Comparison of ENCODE assay signal across 1 cellular context in the genomic region with DNA sequence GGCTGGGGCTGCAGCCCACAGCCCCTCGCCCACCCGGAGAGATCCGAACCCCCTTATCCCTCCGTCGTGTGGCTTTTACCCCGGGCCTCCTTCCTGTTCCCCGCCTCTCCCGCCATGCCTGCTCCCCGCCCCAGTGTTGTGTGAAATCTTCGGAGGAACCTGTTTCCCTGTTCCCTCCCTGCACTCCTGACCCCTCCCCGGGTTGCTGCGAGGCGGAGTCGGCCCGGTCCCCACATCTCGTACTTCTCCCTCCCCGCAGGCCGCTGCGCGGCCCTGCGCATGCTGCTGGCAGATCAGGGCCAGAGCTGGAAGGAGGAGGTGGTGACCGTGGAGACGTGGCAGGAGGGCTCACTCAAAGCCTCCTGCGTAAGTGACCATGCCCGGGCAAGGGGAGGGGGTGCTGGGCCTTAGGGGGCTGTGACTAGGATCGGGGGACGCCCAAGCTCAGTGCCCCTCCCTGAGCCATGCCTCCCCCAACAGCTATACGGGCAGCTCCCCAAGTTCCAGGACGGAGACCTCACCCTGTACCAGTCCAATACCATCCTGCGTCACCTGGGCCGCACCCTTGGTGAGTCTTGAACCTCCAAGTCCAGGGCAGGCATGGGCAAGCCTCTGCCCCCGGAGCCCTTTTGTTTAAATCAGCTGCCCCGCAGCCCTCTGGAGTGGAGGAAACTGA.
TF ChIP-seq lines count a peak whose summit lies in the region.

No MANE protein-coding gene starts in this region.

TF ChIP-seq in K562, 482 proteins besides CTCF, POLR2A, EP300 and RAD21 (continued from another document and continues in another):
- TF ChIP-seq, protein P1, sequence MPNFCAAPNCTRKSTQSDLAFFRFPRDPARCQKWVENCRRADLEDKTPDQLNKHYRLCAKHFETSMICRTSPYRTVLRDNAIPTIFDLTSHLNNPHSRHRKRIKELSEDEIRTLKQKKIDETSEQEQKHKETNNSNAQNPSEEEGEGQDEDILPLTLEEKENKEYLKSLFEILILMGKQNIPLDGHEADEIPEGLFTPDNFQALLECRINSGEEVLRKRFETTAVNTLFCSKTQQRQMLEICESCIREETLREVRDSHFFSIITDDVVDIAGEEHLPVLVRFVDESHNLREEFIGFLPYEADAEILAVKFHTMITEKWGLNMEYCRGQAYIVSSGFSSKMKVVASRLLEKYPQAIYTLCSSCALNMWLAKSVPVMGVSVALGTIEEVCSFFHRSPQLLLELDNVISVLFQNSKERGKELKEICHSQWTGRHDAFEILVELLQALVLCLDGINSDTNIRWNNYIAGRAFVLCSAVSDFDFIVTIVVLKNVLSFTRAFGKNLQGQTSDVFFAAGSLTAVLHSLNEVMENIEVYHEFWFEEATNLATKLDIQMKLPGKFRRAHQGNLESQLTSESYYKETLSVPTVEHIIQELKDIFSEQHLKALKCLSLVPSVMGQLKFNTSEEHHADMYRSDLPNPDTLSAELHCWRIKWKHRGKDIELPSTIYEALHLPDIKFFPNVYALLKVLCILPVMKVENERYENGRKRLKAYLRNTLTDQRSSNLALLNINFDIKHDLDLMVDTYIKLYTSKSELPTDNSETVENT (CRISPR knock-in tag; IDR thresholded peaks at IDR 0.05) = no peak
- TF ChIP-seq ZNF830 (CRISPR knock-in tag; IDR thresholded peaks at IDR 0.05) (no peak), ZNF766 (CRISPR knock-in tag; conservative IDR thresholded peaks at IDR 0.05) (0 out of 2 replicates have a peak, but pooled peaks have one; percentile 17), ZNF232 (CRISPR knock-in tag; IDR thresholded peaks at IDR 0.05) (no peak), RFX1 (IDR thresholded peaks at IDR 0.05) (no peak), SP1 (CRISPR knock-in tag; IDR thresholded peaks at IDR 0.05) (no peak), ARNT (IDR thresholded peaks at IDR 0.05) (no peak), POLR2B (IDR thresholded peaks at IDR 0.05; ENCODE audit: low read depth, partially characterized antibody) (no peak), ZNF384 (IDR thresholded peaks at IDR 0.05; ENCODE audit: low read depth, low read length) (no peak), ZC3H4 (CRISPR knock-in tag; IDR thresholded peaks at IDR 0.05; ENCODE audit: borderline replicate concordance) (peak; percentile 27; the same call in 1 of the 2 replicates), HDAC6 (IDR thresholded peaks at IDR 0.05; ENCODE audit: low read depth, low read length) (no peak), SIN3A (IDR thresholded peaks at IDR 0.05; ENCODE audit: borderline replicate concordance in 2 of 2, control insufficient read depth in 1 of 2, low read depth in 2 of 2, low read length in 2 of 2) (peak in 1 of 2 experiments; percentile 68; a peak in 1 of 4 replicates), CCNT2 (IDR thresholded peaks at IDR 0.05; ENCODE audit: borderline replicate concordance, extremely low read depth, insufficient read length, low read depth, low read length) (no peak), MYBL2 (IDR thresholded peaks at IDR 0.05; ENCODE audit: low read depth) (no peak), MYBL2 (CRISPR knock-in tag; IDR thresholded peaks at IDR 0.05; ENCODE audit: borderline replicate concordance) (no peak), GTF2F1 (IDR thresholded peaks at IDR 0.05; ENCODE audit: low read depth, low read length) (no peak), KLF13 (tag; IDR thresholded peaks at IDR 0.05; ENCODE audit: borderline replicate concordance, low read depth) (no peak), ZNF584 (CRISPR knock-in tag; IDR thresholded peaks at IDR 0.05; ENCODE audit: low read depth) (no peak), SAFB2 (IDR thresholded peaks at IDR 0.05; ENCODE audit: borderline replicate concordance, low read depth, low read length, severe bottlenecking) (no peak), ZNF586 (CRISPR knock-in tag; conservative IDR thresholded peaks at IDR 0.05) (no peak), CBFA2T3 (IDR thresholded peaks at IDR 0.05) (no peak), ASH1L (IDR thresholded peaks at IDR 0.05; ENCODE audit: borderline replicate concordance, low read depth, partially characterized antibody) (no peak), CHD2 (IDR thresholded peaks at IDR 0.05; ENCODE audit: low read depth, low read length) (no peak), KAT7 (CRISPR knock-in tag; IDR thresholded peaks at IDR 0.05; ENCODE audit: borderline replicate concordance) (no peak), TEAD1 (CRISPR knock-in tag; IDR thresholded peaks at IDR 0.05) (0 out of 4 replicates have a peak, but pooled peaks of 1 of the 2 experiments have one; percentile 0), MCM2 (IDR thresholded peaks at IDR 0.05; ENCODE audit: low read depth) (no peak), RAD51 (IDR thresholded peaks at IDR 0.05; ENCODE audit: borderline replicate concordance, low read depth) (no peak), TBP (optimal IDR thresholded peaks at IDR 0.05; ENCODE audit: low read depth, low read length) (peak; percentile 21), ZNF75A (CRISPR knock-in tag; IDR thresholded peaks at IDR 0.05) (no peak), SMC3 (conservative IDR thresholded peaks at IDR 0.05; ENCODE audit: insufficient read depth, low read depth, low read length) (no peak), RBFOX2 (IDR thresholded peaks at IDR 0.05; ENCODE audit: low read depth, low read length) (peak; percentile 70), FOXJ3 (CRISPR knock-in tag; IDR thresholded peaks at IDR 0.05) (no peak), ZNF23 (CRISPR knock-in tag; IDR thresholded peaks at IDR 0.05) (no peak), HDAC2 (IDR thresholded peaks at IDR 0.05) (no peak), CHD1 (IDR thresholded peaks at IDR 0.05; ENCODE audit: low read length) (peak; percentile 81)
- TF ChIP-seq, protein P2, sequence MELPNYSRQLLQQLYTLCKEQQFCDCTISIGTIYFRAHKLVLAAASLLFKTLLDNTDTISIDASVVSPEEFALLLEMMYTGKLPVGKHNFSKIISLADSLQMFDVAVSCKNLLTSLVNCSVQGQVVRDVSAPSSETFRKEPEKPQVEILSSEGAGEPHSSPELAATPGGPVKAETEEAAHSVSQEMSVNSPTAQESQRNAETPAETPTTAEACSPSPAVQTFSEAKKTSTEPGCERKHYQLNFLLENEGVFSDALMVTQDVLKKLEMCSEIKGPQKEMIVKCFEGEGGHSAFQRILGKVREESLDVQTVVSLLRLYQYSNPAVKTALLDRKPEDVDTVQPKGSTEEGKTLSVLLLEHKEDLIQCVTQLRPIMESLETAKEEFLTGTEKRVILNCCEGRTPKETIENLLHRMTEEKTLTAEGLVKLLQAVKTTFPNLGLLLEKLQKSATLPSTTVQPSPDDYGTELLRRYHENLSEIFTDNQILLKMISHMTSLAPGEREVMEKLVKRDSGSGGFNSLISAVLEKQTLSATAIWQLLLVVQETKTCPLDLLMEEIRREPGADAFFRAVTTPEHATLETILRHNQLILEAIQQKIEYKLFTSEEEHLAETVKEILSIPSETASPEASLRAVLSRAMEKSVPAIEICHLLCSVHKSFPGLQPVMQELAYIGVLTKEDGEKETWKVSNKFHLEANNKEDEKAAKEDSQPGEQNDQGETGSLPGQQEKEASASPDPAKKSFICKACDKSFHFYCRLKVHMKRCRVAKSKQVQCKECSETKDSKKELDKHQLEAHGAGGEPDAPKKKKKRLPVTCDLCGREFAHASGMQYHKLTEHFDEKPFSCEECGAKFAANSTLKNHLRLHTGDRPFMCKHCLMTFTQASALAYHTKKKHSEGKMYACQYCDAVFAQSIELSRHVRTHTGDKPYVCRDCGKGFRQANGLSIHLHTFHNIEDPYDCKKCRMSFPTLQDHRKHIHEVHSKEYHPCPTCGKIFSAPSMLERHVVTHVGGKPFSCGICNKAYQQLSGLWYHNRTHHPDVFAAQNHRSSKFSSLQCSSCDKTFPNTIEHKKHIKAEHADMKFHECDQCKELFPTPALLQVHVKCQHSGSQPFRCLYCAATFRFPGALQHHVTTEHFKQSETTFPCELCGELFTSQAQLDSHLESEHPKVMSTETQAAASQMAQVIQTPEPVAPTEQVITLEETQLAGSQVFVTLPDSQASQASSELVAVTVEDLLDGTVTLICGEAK (IDR thresholded peaks at IDR 0.05) = no peak
- TF ChIP-seq, protein P2 (CRISPR knock-in tag; IDR thresholded peaks at IDR 0.05) = no peak
- TF ChIP-seq, protein P3, sequence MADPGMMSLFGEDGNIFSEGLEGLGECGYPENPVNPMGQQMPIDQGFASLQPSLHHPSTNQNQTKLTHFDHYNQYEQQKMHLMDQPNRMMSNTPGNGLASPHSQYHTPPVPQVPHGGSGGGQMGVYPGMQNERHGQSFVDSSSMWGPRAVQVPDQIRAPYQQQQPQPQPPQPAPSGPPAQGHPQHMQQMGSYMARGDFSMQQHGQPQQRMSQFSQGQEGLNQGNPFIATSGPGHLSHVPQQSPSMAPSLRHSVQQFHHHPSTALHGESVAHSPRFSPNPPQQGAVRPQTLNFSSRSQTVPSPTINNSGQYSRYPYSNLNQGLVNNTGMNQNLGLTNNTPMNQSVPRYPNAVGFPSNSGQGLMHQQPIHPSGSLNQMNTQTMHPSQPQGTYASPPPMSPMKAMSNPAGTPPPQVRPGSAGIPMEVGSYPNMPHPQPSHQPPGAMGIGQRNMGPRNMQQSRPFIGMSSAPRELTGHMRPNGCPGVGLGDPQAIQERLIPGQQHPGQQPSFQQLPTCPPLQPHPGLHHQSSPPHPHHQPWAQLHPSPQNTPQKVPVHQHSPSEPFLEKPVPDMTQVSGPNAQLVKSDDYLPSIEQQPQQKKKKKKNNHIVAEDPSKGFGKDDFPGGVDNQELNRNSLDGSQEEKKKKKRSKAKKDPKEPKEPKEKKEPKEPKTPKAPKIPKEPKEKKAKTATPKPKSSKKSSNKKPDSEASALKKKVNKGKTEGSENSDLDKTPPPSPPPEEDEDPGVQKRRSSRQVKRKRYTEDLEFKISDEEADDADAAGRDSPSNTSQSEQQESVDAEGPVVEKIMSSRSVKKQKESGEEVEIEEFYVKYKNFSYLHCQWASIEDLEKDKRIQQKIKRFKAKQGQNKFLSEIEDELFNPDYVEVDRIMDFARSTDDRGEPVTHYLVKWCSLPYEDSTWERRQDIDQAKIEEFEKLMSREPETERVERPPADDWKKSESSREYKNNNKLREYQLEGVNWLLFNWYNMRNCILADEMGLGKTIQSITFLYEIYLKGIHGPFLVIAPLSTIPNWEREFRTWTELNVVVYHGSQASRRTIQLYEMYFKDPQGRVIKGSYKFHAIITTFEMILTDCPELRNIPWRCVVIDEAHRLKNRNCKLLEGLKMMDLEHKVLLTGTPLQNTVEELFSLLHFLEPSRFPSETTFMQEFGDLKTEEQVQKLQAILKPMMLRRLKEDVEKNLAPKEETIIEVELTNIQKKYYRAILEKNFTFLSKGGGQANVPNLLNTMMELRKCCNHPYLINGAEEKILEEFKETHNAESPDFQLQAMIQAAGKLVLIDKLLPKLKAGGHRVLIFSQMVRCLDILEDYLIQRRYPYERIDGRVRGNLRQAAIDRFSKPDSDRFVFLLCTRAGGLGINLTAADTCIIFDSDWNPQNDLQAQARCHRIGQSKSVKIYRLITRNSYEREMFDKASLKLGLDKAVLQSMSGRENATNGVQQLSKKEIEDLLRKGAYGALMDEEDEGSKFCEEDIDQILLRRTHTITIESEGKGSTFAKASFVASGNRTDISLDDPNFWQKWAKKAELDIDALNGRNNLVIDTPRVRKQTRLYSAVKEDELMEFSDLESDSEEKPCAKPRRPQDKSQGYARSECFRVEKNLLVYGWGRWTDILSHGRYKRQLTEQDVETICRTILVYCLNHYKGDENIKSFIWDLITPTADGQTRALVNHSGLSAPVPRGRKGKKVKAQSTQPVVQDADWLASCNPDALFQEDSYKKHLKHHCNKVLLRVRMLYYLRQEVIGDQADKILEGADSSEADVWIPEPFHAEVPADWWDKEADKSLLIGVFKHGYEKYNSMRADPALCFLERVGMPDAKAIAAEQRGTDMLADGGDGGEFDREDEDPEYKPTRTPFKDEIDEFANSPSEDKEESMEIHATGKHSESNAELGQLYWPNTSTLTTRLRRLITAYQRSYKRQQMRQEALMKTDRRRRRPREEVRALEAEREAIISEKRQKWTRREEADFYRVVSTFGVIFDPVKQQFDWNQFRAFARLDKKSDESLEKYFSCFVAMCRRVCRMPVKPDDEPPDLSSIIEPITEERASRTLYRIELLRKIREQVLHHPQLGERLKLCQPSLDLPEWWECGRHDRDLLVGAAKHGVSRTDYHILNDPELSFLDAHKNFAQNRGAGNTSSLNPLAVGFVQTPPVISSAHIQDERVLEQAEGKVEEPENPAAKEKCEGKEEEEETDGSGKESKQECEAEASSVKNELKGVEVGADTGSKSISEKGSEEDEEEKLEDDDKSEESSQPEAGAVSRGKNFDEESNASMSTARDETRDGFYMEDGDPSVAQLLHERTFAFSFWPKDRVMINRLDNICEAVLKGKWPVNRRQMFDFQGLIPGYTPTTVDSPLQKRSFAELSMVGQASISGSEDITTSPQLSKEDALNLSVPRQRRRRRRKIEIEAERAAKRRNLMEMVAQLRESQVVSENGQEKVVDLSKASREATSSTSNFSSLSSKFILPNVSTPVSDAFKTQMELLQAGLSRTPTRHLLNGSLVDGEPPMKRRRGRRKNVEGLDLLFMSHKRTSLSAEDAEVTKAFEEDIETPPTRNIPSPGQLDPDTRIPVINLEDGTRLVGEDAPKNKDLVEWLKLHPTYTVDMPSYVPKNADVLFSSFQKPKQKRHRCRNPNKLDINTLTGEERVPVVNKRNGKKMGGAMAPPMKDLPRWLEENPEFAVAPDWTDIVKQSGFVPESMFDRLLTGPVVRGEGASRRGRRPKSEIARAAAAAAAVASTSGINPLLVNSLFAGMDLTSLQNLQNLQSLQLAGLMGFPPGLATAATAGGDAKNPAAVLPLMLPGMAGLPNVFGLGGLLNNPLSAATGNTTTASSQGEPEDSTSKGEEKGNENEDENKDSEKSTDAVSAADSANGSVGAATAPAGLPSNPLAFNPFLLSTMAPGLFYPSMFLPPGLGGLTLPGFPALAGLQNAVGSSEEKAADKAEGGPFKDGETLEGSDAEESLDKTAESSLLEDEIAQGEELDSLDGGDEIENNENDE (IDR thresholded peaks at IDR 0.05; ENCODE audit: low read depth, low read length) = no peak
